ENCODE assay signal across 8 cellular contexts in genomic region chr15:26081758-26082068, GRCh38.
DNase-seq lines count a peak whose midpoint lies in the region; ATAC-seq and TF ChIP-seq lines count a peak whose summit lies in the region.

No MANE protein-coding gene starts in this region.

- H3K4me1 ChIP-seq in BE2C (no peaks in the 10 kb centered on the region), HUES6 (ENCODE audit: control insufficient read depth, insufficient read depth, low read length) (peaks cover 15% of the 10 kb centered on the region)

- peaks cover 4% of the 10 kb centered on the region for H3K9me3 Mint-ChIP-seq in nephron progenitor cell

- no peak for DNase-seq in BE2C
- peak; percentile 1 for DNase-seq in central memory CD4-positive, alpha-beta T cell
- no peak for DNase-seq in nephron progenitor cell
- no peak for DNase-seq in NCI-H2107 treated with DMSO at 0.1 percent for 48 hours (lab: John Stamatoyannopoulos, UW; ENCODE audit: unreplicated experiment)
- no peak for DNase-seq in NCI-H2107 (lab: John Stamatoyannopoulos, UW)

- no peak overlapping the region for H3K27ac ChIP-seq in HUES6 (ENCODE audit: low read depth, low read length)

- TF ChIP-seq CTCF in BE2C (IDR thresholded peaks at IDR 0.05; ENCODE audit: low read depth, low read length) (no peak), nephron progenitor cell (IDR thresholded peaks at IDR 0.05) (no peak)

- peak overlapping the region; percentile 92 for H3K4me3 Mint-ChIP-seq in nephron progenitor cell

- H3K27ac Mint-ChIP-seq in nephron progenitor cell = peak overlapping the region; percentile 77

- ATAC-seq in HG02981 (IDR thresholded peaks at IDR 0.05; ENCODE audit: unreplicated experiment) (no peak), HG02759 (IDR thresholded peaks at IDR 0.05; ENCODE audit: unreplicated experiment) (no peak)

- no peak overlapping the region for H3K9ac ChIP-seq in HUES6 (ENCODE audit: low read length)

- H3K27me3 Mint-ChIP-seq in nephron progenitor cell (ENCODE audit: low read depth, poor library complexity) = peaks cover 17% of the 10 kb centered on the region

- no peaks in the 10 kb centered on the region for H3K9me3 ChIP-seq in BE2C
- no peaks in the 10 kb centered on the region for H3K9me3 ChIP-seq in HUES6 (ENCODE audit: control insufficient read depth, insufficient read depth, low read depth, low read length)

- H3K36me3 ChIP-seq in BE2C (no peaks in the 10 kb centered on the region), HUES6 (ENCODE audit: control insufficient read depth, insufficient read depth, low read length) (no peaks in the 10 kb centered on the region)

- H3K27me3 ChIP-seq in BE2C (no peaks in the 10 kb centered on the region), HUES6 (ENCODE audit: control insufficient read depth, insufficient read depth, low read length) (no peaks in the 10 kb centered on the region)

- H3K4me3 ChIP-seq in BE2C (ENCODE audit: low read depth, low read length) (peak overlapping the region; percentile 42), HUES6 (ENCODE audit: low read depth, low read length) (peak overlapping the region; percentile 64)

- H3K36me3 Mint-ChIP-seq in nephron progenitor cell (ENCODE audit: low read depth) = no peaks in the 10 kb centered on the region

- H3K4me1 Mint-ChIP-seq in nephron progenitor cell = peaks cover 23% of the 10 kb centered on the region
